ENCODE assay signal across 8 cellular contexts in genomic region chr10:30422981-30423654, GRCh38. TPM values are rescaled to one million over a fixed set of nuclear protein-coding genes. Genes with fewer than 3 reads are reported as not detected.
A peak's percentile ranks its signal among the peaks of the same experiment; 100 is the strongest.
DNase-seq lines count a peak whose midpoint lies in the region; ATAC-seq and TF ChIP-seq lines count a peak whose summit lies in the region.

No MANE protein-coding gene starts in this region.

- H3K4me2 ChIP-seq in skeletal muscle satellite cell (ENCODE audit: low read length), result peak overlapping the region; percentile 40

- TF ChIP-seq POLR2A in GM18505 (IDR thresholded peaks at IDR 0.05; ENCODE audit: borderline replicate concordance, extremely low read depth, insufficient read depth, insufficient read length), result no peak

- peak overlapping the region; percentile 31; the same call in 1 of the 2 replicates for H3K27ac ChIP-seq in SK-N-MC

- H3K4me1 ChIP-seq in skeletal muscle satellite cell (ENCODE audit: control insufficient read depth, insufficient read depth, low read length), result peaks cover 14% of the 10 kb centered on the region

- H3K36me3 ChIP-seq in SK-N-MC (ENCODE audit: insufficient read depth, low read length) (no peaks in the 10 kb centered on the region), skeletal muscle satellite cell (ENCODE audit: insufficient read depth, low read length) (no peaks in the 10 kb centered on the region)

- H3K9ac ChIP-seq in SK-N-MC (ENCODE audit: insufficient read length) (no peak overlapping the region), skeletal muscle satellite cell (ENCODE audit: low read depth, low read length) (no peak overlapping the region)

- H3K27me3 ChIP-seq in skeletal muscle satellite cell (ENCODE audit: control insufficient read depth, insufficient read depth, low read length), result peaks cover 3% of the 10 kb centered on the region

- H3K9me3 ChIP-seq in SK-N-MC (ENCODE audit: low read depth, low read length) (no peaks in the 10 kb centered on the region), skeletal muscle satellite cell (replicated peaks; ENCODE audit: low read length) (no peaks in the 10 kb centered on the region)

- DNase-seq in HCEC 1CT (peak; percentile 83), SK-N-MC (ENCODE audit: low read depth, low spot score) (no peak), left cardiac atrium (peak; percentile 44), HPDE6-E6E7 (ENCODE audit: extremely low spot score) (no peak)
- DNase-seq in activated effector memory CD4-positive, alpha-beta T cell treated with Interleukin-2 at 50 U/mL for 16 hours, result no peak

- intact Hi-C loops in left cardiac atrium (cut with DNase I), result no loop called here

- H3K4me3 ChIP-seq in SK-N-MC, result no peak overlapping the region
- no peak overlapping the region for H3K4me3 ChIP-seq in skeletal muscle satellite cell (ENCODE audit: low read length)

- ATAC-seq in left cardiac atrium, result peak; percentile 78 to 86
- ATAC-seq in GM18505 (IDR thresholded peaks at IDR 0.05; ENCODE audit: unreplicated experiment), result no peak
- ATAC-seq in GM18498 (IDR thresholded peaks at IDR 0.05; ENCODE audit: unreplicated experiment), result no peak

RNA-seq across cellular contexts. Expression of gene MAP3K8, which starts 10.9 kb away (rescaled TPM):
- total RNA-seq in left cardiac atrium, result 10 to 100 TPM; 13.1 to 25.2 TPM
- total RNA-seq in skeletal muscle satellite cell (2012; rRNA removed), result 3.0 and 7.2 TPM in 2 replicates

Comparison
In these comparisons a context has a peak if more than half of its experiments do, and no peak if none do; other contexts are left out.
1. DNase-seq: peak in HCEC 1CT (single experiment) and left cardiac atrium (single experiment); none in SK-N-MC (single experiment), activated effector memory CD4-positive, alpha-beta T cell treated with Interleukin-2 at 50 U/mL for 16 hours (single experiment) and HPDE6-E6E7 (single experiment).
2. ATAC-seq: peak in left cardiac atrium (2 of 2); none in GM18505 (single experiment) and GM18498 (single experiment).